24 cellular contexts compared by ENCODE assay signal in genomic region chr4:76267811-76268210, GRCh38.
"Had no signal": no experiment of that assay in that cellular context is flagged by ENCODE, and none has a peak within 500 bp of the region (broad histone marks: within the 10 kb centered on the region; RNA-seq: fewer than 3 reads in every experiment).

No MANE protein-coding gene starts in this region.

- H3K4me3 ChIP-seq: colonic mucosa, coronary artery, dorsolateral prefrontal cortex, esophagus muscularis mucosa, esophagus squamous epithelium, gastrocnemius medialis, gastroesophageal sphincter, heart left ventricle, heart right ventricle, hepatocyte had no signal

- H3K27ac ChIP-seq: colonic mucosa, coronary artery, dorsolateral prefrontal cortex, epithelial cell of prostate, esophagus muscularis mucosa, esophagus squamous epithelium, foreskin keratinocyte, gastrocnemius medialis, gastroesophageal sphincter, heart left ventricle, heart right ventricle, hepatocyte had no signal

- H3K9me3 ChIP-seq: colonic mucosa, esophagus muscularis mucosa, esophagus squamous epithelium, gastrocnemius medialis, gastroesophageal sphincter, heart left ventricle, heart right ventricle had no signal

- ATAC-seq: effector memory CD8-positive, alpha-beta T cell; esophagus mucosa; foreskin keratinocyte; gastrocnemius medialis; gastroesophageal sphincter; heart left ventricle had no signal

- H3K36me3 ChIP-seq: colonic mucosa, esophagus squamous epithelium, gastrocnemius medialis, heart right ventricle had no signal

- DNase-seq: colonic mucosa; cortex of kidney; dermis blood vessel endothelial cell; dorsolateral prefrontal cortex; effector CD4-positive, alpha-beta T cell; effector CD8-positive, alpha-beta T cell; effector memory CD4-positive, alpha-beta T cell; effector memory CD8-positive, alpha-beta T cell; endodermal cell; erythroblast; esophagus squamous epithelium; foreskin fibroblast; foreskin keratinocyte; gastrocnemius medialis; glutamatergic neuron; head of caudate nucleus; heart left ventricle; heart right ventricle had no signal
